In the genomic region with DNA sequence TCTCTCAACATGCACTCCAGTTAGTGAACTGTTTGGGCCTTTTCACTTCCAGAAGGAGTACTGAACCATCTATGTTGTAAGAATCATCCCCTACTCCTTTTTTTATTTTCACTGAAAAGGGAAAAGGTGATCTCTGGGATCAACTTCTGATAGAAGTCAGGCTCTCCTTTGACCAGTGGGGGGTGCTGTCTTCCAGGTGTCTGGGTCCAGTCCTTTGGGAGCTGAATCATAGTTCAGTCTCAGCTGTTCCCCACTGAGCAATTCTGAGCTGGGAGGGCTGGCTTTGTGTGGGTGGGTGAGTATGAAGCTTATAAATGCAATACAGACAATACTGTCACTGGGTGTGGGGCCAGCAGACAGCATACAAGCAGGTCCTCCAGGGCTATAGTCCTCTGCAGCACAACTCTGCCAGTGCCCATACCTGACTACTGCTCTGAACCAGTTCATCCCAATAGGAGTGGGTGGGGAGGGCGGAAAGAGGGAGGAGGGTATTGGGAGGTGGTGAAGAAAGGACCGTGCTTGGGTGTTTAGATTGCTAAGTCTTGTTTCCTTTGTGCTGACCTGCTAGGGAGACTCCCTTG, we compare ENCODE assay signal across 8 cellular contexts. TPM values are rescaled to one million over a fixed set of nuclear protein-coding genes. Genes with fewer than 3 reads are reported as not detected.
DNase-seq lines count a peak whose midpoint lies in the region; ATAC-seq and TF ChIP-seq lines count a peak whose summit lies in the region.

No MANE protein-coding gene starts in this region.

- DNase-seq in AG08395 (ENCODE audit: low spot score) (peak; percentile 86), NT2/D1 (ENCODE audit: low read depth, low spot score) (peak; percentile 64), glutamatergic neuron (peak; percentile 37), smooth muscle cell of the brain vasculature (ENCODE audit: low read depth, low spot score) (peak; percentile 47)
- DNase-seq in activated naive CD4-positive, alpha-beta T cell treated with anti-CD3 and anti-CD28 coated beads, Interleukin-2, amount 10 ng/mL, durations not matched to agents 7 days and 5 days, result peak; percentile 62
- DNase-seq in effector memory CD4-positive, alpha-beta T cell, result no peak

- peaks cover 16% of the 10 kb centered on the region for H3K27me3 Mint-ChIP-seq in activated naive CD4-positive, alpha-beta T cell treated with anti-CD3 and anti-CD28 coated beads, Interleukin-2, amount 10 ng/mL, durations not matched to agents 7 days and 5 days
- peaks cover 1% of the 10 kb centered on the region for H3K27me3 Mint-ChIP-seq in glutamatergic neuron (ENCODE audit: unreplicated experiment)

- no peak overlapping the region for H3K4me3 ChIP-seq in NT2/D1 (ENCODE audit: insufficient read length, low read depth)
- no peak overlapping the region for H3K4me3 ChIP-seq in effector memory CD4-positive, alpha-beta T cell (ENCODE audit: insufficient read depth, low read depth, low read length, poor library complexity, severe bottlenecking)

- no peaks in the 10 kb centered on the region for H3K27me3 ChIP-seq in NT2/D1 (ENCODE audit: insufficient read depth, insufficient read length)
- H3K27me3 ChIP-seq in effector memory CD4-positive, alpha-beta T cell (replicated peaks; ENCODE audit: control insufficient read depth, insufficient read depth, low read length, poor library complexity, severe bottlenecking), result no peaks in the 10 kb centered on the region

- no peaks in the 10 kb centered on the region for H3K36me3 ChIP-seq in NT2/D1 (ENCODE audit: insufficient read depth, insufficient read length, low read length)
- H3K36me3 ChIP-seq in effector memory CD4-positive, alpha-beta T cell (ENCODE audit: control insufficient read depth, insufficient read depth, low read length), result no peaks in the 10 kb centered on the region

- H3K9ac ChIP-seq in NT2/D1 (ENCODE audit: insufficient read length, low read depth), result no peak overlapping the region

- no peaks in the 10 kb centered on the region for H3K9me3 ChIP-seq in NT2/D1 (ENCODE audit: insufficient read depth, low read length)
- no peaks in the 10 kb centered on the region for H3K9me3 ChIP-seq in effector memory CD4-positive, alpha-beta T cell (ENCODE audit: control insufficient read depth, low read length)

- H3K4me1 ChIP-seq in NT2/D1 (ENCODE audit: insufficient read depth, insufficient read length), result peaks cover 4% of the 10 kb centered on the region
- H3K4me1 ChIP-seq in effector memory CD4-positive, alpha-beta T cell (ENCODE audit: control insufficient read depth, insufficient read depth, low read length, poor library complexity, severe bottlenecking), result no peaks in the 10 kb centered on the region

- H3K27ac Mint-ChIP-seq in activated naive CD4-positive, alpha-beta T cell treated with anti-CD3 and anti-CD28 coated beads, Interleukin-2, amount 10 ng/mL, durations not matched to agents 7 days and 5 days, result no peak overlapping the region
- H3K27ac Mint-ChIP-seq in glutamatergic neuron (ENCODE audit: unreplicated experiment), result peak overlapping the region; percentile 28

- no peak overlapping the region for H3K27ac ChIP-seq in effector memory CD4-positive, alpha-beta T cell (ENCODE audit: insufficient read depth, low read length, poor library complexity, severe bottlenecking)

- H3K9me3 Mint-ChIP-seq in activated naive CD4-positive, alpha-beta T cell treated with anti-CD3 and anti-CD28 coated beads, Interleukin-2, amount 10 ng/mL, durations not matched to agents 7 days and 5 days, result no peaks in the 10 kb centered on the region
- no peaks in the 10 kb centered on the region for H3K9me3 Mint-ChIP-seq in glutamatergic neuron (ENCODE audit: unreplicated experiment)

- H3K4me1 Mint-ChIP-seq in activated naive CD4-positive, alpha-beta T cell treated with anti-CD3 and anti-CD28 coated beads, Interleukin-2, amount 10 ng/mL, durations not matched to agents 7 days and 5 days, result peaks cover 14% of the 10 kb centered on the region
- H3K4me1 Mint-ChIP-seq in glutamatergic neuron (ENCODE audit: low read depth, unreplicated experiment), result peaks cover 3% of the 10 kb centered on the region

- peak; percentile 47 for TF ChIP-seq CTCF in glutamatergic neuron (IDR thresholded peaks at IDR 0.05; ENCODE audit: partially characterized antibody, unreplicated experiment)

- CTCF ChIA-PET in activated naive CD4-positive, alpha-beta T cell treated with anti-CD3 and anti-CD28 coated beads, Interleukin-2, amount 10 ng/mL, durations not matched to agents 7 days and 5 days (lab: Charles Lee), result interaction anchor here (0.7 to 4.7 kb wide), 12 partner anchors 10 to 331 kb away, joined by 3 to 37 read pairs (median 4); a partner anchor contains a TSS

- ATAC-seq in GM18868 (IDR thresholded peaks at IDR 0.05; ENCODE audit: unreplicated experiment) (peak; percentile 60), HG03025 (IDR thresholded peaks at IDR 0.05; ENCODE audit: low FRiP score, unreplicated experiment) (no peak)

- H3K4me3 Mint-ChIP-seq in activated naive CD4-positive, alpha-beta T cell treated with anti-CD3 and anti-CD28 coated beads, Interleukin-2, amount 10 ng/mL, durations not matched to agents 7 days and 5 days, result no peak overlapping the region
- no peak overlapping the region for H3K4me3 Mint-ChIP-seq in glutamatergic neuron (ENCODE audit: unreplicated experiment)

- no peaks in the 10 kb centered on the region for H3K36me3 Mint-ChIP-seq in activated naive CD4-positive, alpha-beta T cell treated with anti-CD3 and anti-CD28 coated beads, Interleukin-2, amount 10 ng/mL, durations not matched to agents 7 days and 5 days
- H3K36me3 Mint-ChIP-seq in glutamatergic neuron (ENCODE audit: unreplicated experiment), result no peaks in the 10 kb centered on the region

RNA-seq across cellular contexts. Expression of a gene that starts 12.5 kb away (rescaled TPM):
- 555 TPM for total RNA-seq in glutamatergic neuron (ENCODE audit: unreplicated experiment)

RNA-seq across cellular contexts. Expression of a gene that starts 48.1 kb away (rescaled TPM):
- total RNA-seq in glutamatergic neuron (ENCODE audit: unreplicated experiment), result 181 TPM

Comparison
In these comparisons a context has a peak if more than half of its experiments do, and no peak if none do; other contexts are left out.
1. DNase-seq: peak in AG08395 (single experiment), NT2/D1 (single experiment), activated naive CD4-positive, alpha-beta T cell treated with anti-CD3 and anti-CD28 coated beads, Interleukin-2, amount 10 ng/mL, durations not matched to agents 7 days and 5 days (single experiment), glutamatergic neuron (single experiment) and smooth muscle cell of the brain vasculature (single experiment); none in effector memory CD4-positive, alpha-beta T cell (0 of 3).